Comparison of ENCODE assay signal across 9 cellular contexts in the genomic region with DNA sequence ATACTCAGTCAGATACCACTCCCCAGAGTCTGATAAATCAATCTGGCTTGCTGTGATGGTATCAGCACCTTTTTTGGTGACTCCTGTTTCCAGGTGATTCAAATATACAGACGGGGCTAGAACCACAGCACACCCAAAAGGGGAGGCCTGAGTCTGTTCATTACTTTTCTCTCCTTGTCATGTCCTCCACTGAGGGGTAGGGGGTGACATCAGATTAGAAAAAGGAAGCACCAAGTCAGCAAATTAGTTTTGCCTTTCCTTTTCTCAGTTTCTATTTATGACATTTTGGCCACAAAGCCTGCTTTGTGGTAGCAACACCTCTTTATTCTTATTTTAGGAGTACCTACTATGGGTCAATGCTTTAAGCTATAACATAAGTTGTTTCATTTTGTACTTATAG.
DNase-seq lines count a peak whose midpoint lies in the region; ATAC-seq, FAIRE-seq and TF ChIP-seq lines count a peak whose summit lies in the region.
"Had no signal": no experiment of that assay in that cellular context is flagged by ENCODE, and none has a peak within 500 bp of the region (broad histone marks: within the 10 kb centered on the region; RNA-seq: fewer than 3 reads in every experiment).

No MANE protein-coding gene starts in this region.

- DNase-seq in GM03348 (ENCODE audit: low spot score) (peak; percentile 14), bronchial epithelial cell (ENCODE audit: low read depth) (peak; percentile 6), germinal center (ENCODE audit: low spot score) (no peak), medulla oblongata (ENCODE audit: extremely low spot score) (no peak)
- DNase-seq in activated CD4-positive, alpha-beta T cell treated with anti-CD3 and anti-CD28 coated beads, Interleukin-2, amount 50 U/mL, for 4 hours, result no peak
- no peak for DNase-seq in activated CD4-positive, alpha-beta T cell treated with anti-CD3 and anti-CD28 coated beads, Interleukin-2, amount 10 ng/mL, durations not matched to agents 7 days and 5 days

- H3K27ac Mint-ChIP-seq in activated CD4-positive, alpha-beta T cell treated with anti-CD3 and anti-CD28 coated beads, Interleukin-2, amount 10 ng/mL, durations not matched to agents 7 days and 5 days, result no peak overlapping the region
- H3K27ac Mint-ChIP-seq: IgD-negative memory B cell had no signal

- POLR2A ChIA-PET in activated CD4-positive, alpha-beta T cell treated with anti-CD3 and anti-CD28 coated beads, Interleukin-2, amount 10 ng/mL, durations not matched to agents 7 days and 5 days (lab: Charles Lee), result no interaction called here

- FAIRE-seq in bronchial epithelial cell (lab: Jason Lieb, UNC), result no peak

- no peak overlapping the region for H3K4me3 Mint-ChIP-seq in activated CD4-positive, alpha-beta T cell treated with anti-CD3 and anti-CD28 coated beads, Interleukin-2, amount 10 ng/mL, durations not matched to agents 7 days and 5 days
- H3K4me3 Mint-ChIP-seq: IgD-negative memory B cell had no signal

- H3K36me3 Mint-ChIP-seq in activated CD4-positive, alpha-beta T cell treated with anti-CD3 and anti-CD28 coated beads, Interleukin-2, amount 10 ng/mL, durations not matched to agents 7 days and 5 days (ENCODE audit: low read depth), result no peaks in the 10 kb centered on the region
- H3K36me3 Mint-ChIP-seq: IgD-negative memory B cell had no signal

- CTCF ChIA-PET in activated CD4-positive, alpha-beta T cell treated with anti-CD3 and anti-CD28 coated beads, Interleukin-2, amount 10 ng/mL, durations not matched to agents 7 days and 5 days (lab: Charles Lee), result no interaction called here

- no peaks in the 10 kb centered on the region for H3K27me3 ChIP-seq in bronchial epithelial cell (ENCODE audit: control insufficient read depth, insufficient read depth, low read length)

- peaks cover 3% of the 10 kb centered on the region for H3K27me3 Mint-ChIP-seq in activated CD4-positive, alpha-beta T cell treated with anti-CD3 and anti-CD28 coated beads, Interleukin-2, amount 10 ng/mL, durations not matched to agents 7 days and 5 days
- H3K27me3 Mint-ChIP-seq: IgD-negative memory B cell had no signal

- H3K9me3 Mint-ChIP-seq in activated CD4-positive, alpha-beta T cell treated with anti-CD3 and anti-CD28 coated beads, Interleukin-2, amount 10 ng/mL, durations not matched to agents 7 days and 5 days, result no peaks in the 10 kb centered on the region
- H3K9me3 Mint-ChIP-seq: IgD-negative memory B cell had no signal

- ATAC-seq in GM19468 (IDR thresholded peaks at IDR 0.05; ENCODE audit: extremely low read depth, unreplicated experiment) (peak; percentile 75), HG03469 (IDR thresholded peaks at IDR 0.05; ENCODE audit: unreplicated experiment) (peak; percentile 75)

- TF ChIP-seq CTCF in bronchial epithelial cell (IDR thresholded peaks at IDR 0.05; ENCODE audit: insufficient read depth, low read length, severe bottlenecking), result no peak

- H3K4me3 ChIP-seq in bronchial epithelial cell (ENCODE audit: low read depth, low read length), result no peak overlapping the region

- H3K36me3 ChIP-seq in bronchial epithelial cell (ENCODE audit: control insufficient read depth, insufficient read depth, low read length), result no peaks in the 10 kb centered on the region

- H3K4me1 Mint-ChIP-seq in activated CD4-positive, alpha-beta T cell treated with anti-CD3 and anti-CD28 coated beads, Interleukin-2, amount 10 ng/mL, durations not matched to agents 7 days and 5 days, result no peaks in the 10 kb centered on the region
- H3K4me1 Mint-ChIP-seq: IgD-negative memory B cell had no signal

Comparison
In these comparisons a context has a peak if more than half of its experiments do, and no peak if none do; other contexts are left out.
1. DNase-seq: peak in GM03348 (single experiment) and bronchial epithelial cell (single experiment); none in germinal center (single experiment), activated CD4-positive, alpha-beta T cell treated with anti-CD3 and anti-CD28 coated beads, Interleukin-2, amount 50 U/mL, for 4 hours (0 of 2), activated CD4-positive, alpha-beta T cell treated with anti-CD3 and anti-CD28 coated beads, Interleukin-2, amount 10 ng/mL, durations not matched to agents 7 days and 5 days (single experiment) and medulla oblongata (single experiment).